In the genomic region with DNA sequence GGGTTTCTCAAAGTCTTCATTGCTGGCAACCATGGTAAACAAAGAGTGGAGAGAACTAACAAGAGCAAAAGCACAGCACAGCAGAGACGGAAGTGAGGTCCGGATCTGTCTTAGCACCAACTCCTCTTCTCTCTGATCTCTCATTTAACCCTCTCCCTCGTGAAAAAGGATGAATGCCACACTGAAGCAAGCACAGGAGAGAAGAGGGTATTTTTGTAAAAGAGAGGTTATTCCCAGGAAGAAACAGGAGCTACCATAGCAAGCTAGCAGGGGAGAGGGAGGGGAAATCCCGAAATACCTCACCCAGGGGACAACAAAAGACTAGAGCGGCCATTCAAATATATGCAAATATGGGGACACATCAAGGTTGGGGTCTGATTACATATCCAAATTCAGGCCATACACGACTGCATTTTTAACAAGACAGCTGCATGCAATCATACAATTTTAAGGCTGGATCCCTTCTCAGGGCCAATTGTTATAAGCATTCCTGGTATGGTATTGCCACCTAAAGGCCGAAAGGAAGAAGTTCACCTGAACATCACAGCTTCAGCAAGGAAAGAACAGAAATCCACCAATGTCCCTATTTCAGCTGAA, we compare ENCODE assay signal across 8 cellular contexts. TPM values are rescaled to one million over a fixed set of nuclear protein-coding genes. Genes with fewer than 3 reads are reported as not detected.
DNase-seq lines count a peak whose midpoint lies in the region; ATAC-seq, FAIRE-seq and TF ChIP-seq lines count a peak whose summit lies in the region.

No MANE protein-coding gene starts in this region.

- peak overlapping the region; percentile 68 for H3K4me3 Mint-ChIP-seq in activated CD4-positive, alpha-beta T cell treated with anti-CD3 and anti-CD28 coated beads for 36 hours
- H3K4me3 Mint-ChIP-seq in MCF 10A (ENCODE audit: unreplicated experiment): no peak overlapping the region

- POLR2A ChIA-PET in activated CD4-positive, alpha-beta T cell treated with anti-CD3 and anti-CD28 coated beads for 36 hours (lab: Charles Lee): interaction anchor here (0.7 to 1.2 kb wide), 7 partner anchors 36 to 406 kb away, joined by 3 to 6 read pairs (median 4); no protein-coding TSS in a partner anchor
- POLR2A ChIA-PET in MCF 10A (lab: Yijun Ruan, JAX) (interaction anchor here (0.6 to 0.7 kb wide), 3 partner anchors 27 to 669 kb away, joined by 3 to 4 read pairs (median 3); no protein-coding TSS in a partner anchor), HepG2 (lab: Yijun Ruan, JAX) (no interaction called here)

- CTCF ChIA-PET in activated CD4-positive, alpha-beta T cell treated with anti-CD3 and anti-CD28 coated beads for 36 hours (lab: Charles Lee): interaction anchor here (0.6 to 6.0 kb wide), 28 partner anchors 13 to 666 kb away, joined by 3 to 53 read pairs (median 4); no protein-coding TSS in a partner anchor
- CTCF ChIA-PET in MCF 10A (lab: Yijun Ruan, JAX): interaction anchor here (0.5 to 5.5 kb wide), 22 partner anchors 9 to 666 kb away, joined by 3 to 42 read pairs (median 4); no protein-coding TSS in a partner anchor
- CTCF ChIA-PET in HepG2 (lab: Yijun Ruan, JAX; ENCODE audit: low intra/inter-chr PET ratio, low total read pairs): interaction anchor here (1.1 kb wide), 1 partner anchor 666 kb away, joined by 4 read pairs; no protein-coding TSS in a partner anchor

- H3K4me1 ChIP-seq in HepG2 (ENCODE audit: insufficient read depth, low read length): no peaks in the 10 kb centered on the region
- H3K4me1 ChIP-seq in uterus: no peaks in the 10 kb centered on the region

- H3K9me3 ChIP-seq in HepG2 (ENCODE audit: low read length) (no peaks in the 10 kb centered on the region), uterus (no peaks in the 10 kb centered on the region)

- peak; percentile 71 for FAIRE-seq in HepG2 (lab: Jason Lieb, UNC)

- 20% methylated on average over 7 of the region's 7 CpGs for WGBS in HepG2 (ENCODE audit: low lambda C conversion rate)

- TF ChIP-seq EP300 in HepG2 (IDR thresholded peaks at IDR 0.05; ENCODE audit: low read depth in 2 of 2, low read length in 2 of 2): no peak
- TF ChIP-seq EP300 in HepG2 (CRISPR knock-in tag; IDR thresholded peaks at IDR 0.05; ENCODE audit: borderline replicate concordance): no peak

- no peaks in the 10 kb centered on the region for H3K79me2 ChIP-seq in HepG2 (ENCODE audit: insufficient read depth, low read length)

- peak; percentile 36 for DNase-seq in activated CD4-positive, alpha-beta T cell treated with anti-CD3 and anti-CD28 coated beads for 36 hours
- no peak for DNase-seq in activated CD4-positive, alpha-beta T cell treated with anti-CD3 and anti-CD28 coated beads, Interleukin-2, amount 50 U/mL, for 48 hours
- DNase-seq in NCI-H82 (lab: John Stamatoyannopoulos, UW): peak; percentile 73
- DNase-seq in MCF 10A (ENCODE audit: unreplicated experiment): peak; percentile 52
- DNase-seq in HepG2 (ENCODE audit: low spot score): peak; percentile 10
- no peak for DNase-seq in uterus

- H3K4me3 ChIP-seq in HepG2 (replicated peaks in 1 of 3; ENCODE audit: insufficient read depth in 1 of 3, low read depth in 2 of 3, low read length in 3 of 3): no peak overlapping the region
- no peak overlapping the region for H3K4me3 ChIP-seq in uterus

- peaks cover 14% of the 10 kb centered on the region for H3K9me3 Mint-ChIP-seq in activated CD4-positive, alpha-beta T cell treated with anti-CD3 and anti-CD28 coated beads for 36 hours (ENCODE audit: low read depth)
- peaks cover 7% of the 10 kb centered on the region for H3K9me3 Mint-ChIP-seq in MCF 10A (ENCODE audit: unreplicated experiment)

- BruUV-seq in MCF 10A (replicated peaks; lab: Mats Ljungman, UMichigan) (no TSS peak), HepG2 (replicated peaks; lab: Mats Ljungman, UMichigan) (no TSS peak)

- peaks cover 75% of the 10 kb centered on the region for H3K4me1 Mint-ChIP-seq in activated CD4-positive, alpha-beta T cell treated with anti-CD3 and anti-CD28 coated beads for 36 hours
- no peaks in the 10 kb centered on the region for H3K4me1 Mint-ChIP-seq in MCF 10A (ENCODE audit: insufficient read depth, unreplicated experiment)

- no peak overlapping the region for H3K27ac ChIP-seq in HepG2 (ENCODE audit: extremely low read length, insufficient read depth, low read length)
- H3K27ac ChIP-seq in uterus: no peak overlapping the region

- no peak overlapping the region for H3K4me2 ChIP-seq in HepG2 (ENCODE audit: low read depth, low read length)

- no peak for TF ChIP-seq POLR2A in HepG2 (IDR thresholded peaks at IDR 0.05; ENCODE audit: insufficient read depth in 1 of 2, low read depth in 2 of 2, low read length in 2 of 2)
- no peak for TF ChIP-seq POLR2A in uterus (IDR thresholded peaks at IDR 0.05)

- peaks cover 35% of the 10 kb centered on the region for H3K36me3 Mint-ChIP-seq in activated CD4-positive, alpha-beta T cell treated with anti-CD3 and anti-CD28 coated beads for 36 hours (ENCODE audit: low read depth)
- H3K36me3 Mint-ChIP-seq in MCF 10A (ENCODE audit: insufficient read depth, unreplicated experiment): no peaks in the 10 kb centered on the region

- intact Hi-C loops in activated CD4-positive, alpha-beta T cell treated with anti-CD3 and anti-CD28 coated beads for 36 hours (cut with DNase I, micrococcal nuclease): loop anchor here (1.0 to 10.0 kb wide), 11 partner anchors 36 to 440 kb away; partner anchors contain the start of genes HTATSF1 (in 1 of the 2) and MAP7D3 (in 1 of the 2)
- intact Hi-C loops in MCF 10A (cut with micrococcal nuclease): loop anchor here (1.0 to 10.0 kb wide), 8 partner anchors 86 to 1070 kb away; partner anchors contain the start of gene HTATSF1
- intact Hi-C loops in HepG2 (cut with micrococcal nuclease; ENCODE audit: unreplicated experiment): loop anchor here (5.0 kb wide), 1 partner anchor 667 kb away; no protein-coding TSS in a partner anchor
- intact Hi-C loops in uterus (cut with DNase I; ENCODE audit: low total_unique reads): no loop called here

- peak overlapping the region; percentile 98 for H3K27ac Mint-ChIP-seq in activated CD4-positive, alpha-beta T cell treated with anti-CD3 and anti-CD28 coated beads for 36 hours
- no peak overlapping the region for H3K27ac Mint-ChIP-seq in MCF 10A (ENCODE audit: low read depth, unreplicated experiment)

- TF ChIP-seq RAD21 in HepG2 (CRISPR knock-in tag; IDR thresholded peaks at IDR 0.05): no peak

- in situ Hi-C loops in HepG2 (cut with HindIII; ENCODE audit: extremely low pct_ligation_motif_present, low pct_unique_long_range_greater_than_20kb): no loop called here

- no peak overlapping the region for H2AFZ ChIP-seq in HepG2 (ENCODE audit: low read length)

- peak; percentile 79 for TF ChIP-seq CTCF in MCF 10A (IDR thresholded peaks at IDR 0.05; ENCODE audit: unreplicated experiment)
- peak; percentile 67 for TF ChIP-seq CTCF in HepG2 (CRISPR knock-in tag; IDR thresholded peaks at IDR 0.05)
- peak; percentile 40 to 53 (median 50) for TF ChIP-seq CTCF in uterus (IDR thresholded peaks at IDR 0.05)

- H3K27me3 Mint-ChIP-seq in activated CD4-positive, alpha-beta T cell treated with anti-CD3 and anti-CD28 coated beads for 36 hours: no peaks in the 10 kb centered on the region
- peaks cover 49% of the 10 kb centered on the region for H3K27me3 Mint-ChIP-seq in MCF 10A (ENCODE audit: insufficient read depth, unreplicated experiment)

- H3K9ac ChIP-seq in HepG2 (ENCODE audit: insufficient read depth, low read depth, low read length): no peak overlapping the region

- no peaks in the 10 kb centered on the region for H3K27me3 ChIP-seq in HepG2 (ENCODE audit: control insufficient read depth in 1 of 2, insufficient read depth in 2 of 2, low read length in 2 of 2)
- no peaks in the 10 kb centered on the region for H3K27me3 ChIP-seq in uterus

- peak; percentile 71 for ATAC-seq in activated CD4-positive, alpha-beta T cell treated with anti-CD3 and anti-CD28 coated beads for 36 hours
- peak; percentile 66 for ATAC-seq in GM19463 (IDR thresholded peaks at IDR 0.05; ENCODE audit: unreplicated experiment)
- ATAC-seq in HG03558 (IDR thresholded peaks at IDR 0.05; ENCODE audit: extremely low read depth, unreplicated experiment): peak; percentile 62
- 0 out of 3 replicates have a peak, but pooled peaks have one; percentile 50 for ATAC-seq in HepG2

- H4K20me1 ChIP-seq in HepG2 (ENCODE audit: insufficient read depth, low read length): no peaks in the 10 kb centered on the region

- H3K36me3 ChIP-seq in HepG2 (replicated peaks in 1 of 2; ENCODE audit: control insufficient read depth in 1 of 2, insufficient read depth in 2 of 2, low read length in 2 of 2) (no peaks in the 10 kb centered on the region), uterus (no peaks in the 10 kb centered on the region)

RNA-seq across cellular contexts. Expression of gene CD40LG, which starts 46.6 kb away (rescaled TPM):
- 100 to 1,000 TPM; 123 to 146 TPM for total RNA-seq in activated CD4-positive, alpha-beta T cell treated with anti-CD3 and anti-CD28 coated beads for 36 hours
- total RNA-seq in MCF 10A (2022): not detected in 2 replicates
- total RNA-seq in HepG2 (2016; rRNA removed; fragmentation: Illumina TruSeq; extraction: Trizol): not detected in 2 replicates
- total RNA-seq in HepG2 (2016; cell fraction: cytosol; rRNA removed; fragmentation: Illumina TruSeq; extraction: Trizol; ENCODE audit: low read depth): not detected in 2 replicates
- not detected in 2 replicates for total RNA-seq in HepG2 (2016; cell fraction: insoluble cytoplasmic fraction; rRNA removed; fragmentation: Illumina TruSeq; extraction: Trizol)
- total RNA-seq in HepG2 (2016; cell fraction: membrane; rRNA removed; fragmentation: Illumina TruSeq; extraction: Trizol): not detected in 2 replicates
- not detected in 2 replicates for total RNA-seq in HepG2 (2016; cell fraction: nucleus; rRNA removed; fragmentation: Illumina TruSeq; extraction: Trizol)
- not detected in 2 replicates for polyA plus RNA-seq in HepG2 (2011; rRNA removed)
- polyA plus RNA-seq in HepG2 (2011; cell fraction: cytosol; rRNA removed): not detected in 2 replicates
- polyA plus RNA-seq in HepG2 (2011; cell fraction: nucleus; rRNA removed): not detected in 2 replicates
- polyA plus RNA-seq in HepG2 (2012): not detected in 2 replicates
- not detected in 2 replicates for polyA plus RNA-seq in HepG2 (2016; cell fraction: cytosol; fragmentation: Illumina TruSeq; extraction: Trizol; ENCODE audit: low read depth)
- polyA plus RNA-seq in HepG2 (2016; cell fraction: insoluble cytoplasmic fraction; fragmentation: Illumina TruSeq; extraction: Trizol; ENCODE audit: low read depth): not detected in 2 replicates
- polyA plus RNA-seq in HepG2 (2016; cell fraction: membrane; fragmentation: Illumina TruSeq; extraction: Trizol; ENCODE audit: low read depth): not detected in 2 replicates
- not detected in 2 replicates for polyA plus RNA-seq in HepG2 (2016; cell fraction: nucleus; fragmentation: Illumina TruSeq; extraction: Trizol; ENCODE audit: insufficient read depth, low read depth)
- not detected in 2 replicates for polyA minus RNA-seq in HepG2 (2011; rRNA and poly(A)+ RNA removed; ENCODE audit: low replicate concordance)
- not detected in 2 replicates for polyA minus RNA-seq in HepG2 (2011; cell fraction: cytosol; rRNA and poly(A)+ RNA removed)
- not detected in 2 replicates for polyA minus RNA-seq in HepG2 (2011; cell fraction: nucleus; rRNA and poly(A)+ RNA removed)
- total RNA-seq in uterus: under 1 TPM in 1 of 4 donors, not detected in 3; 0.21 TPM

Comparison
In these comparisons a context has a peak if more than half of its experiments do, and no peak if none do; other contexts are left out.
1. DNase-seq: peak in activated CD4-positive, alpha-beta T cell treated with anti-CD3 and anti-CD28 coated beads for 36 hours (single experiment), NCI-H82 (single experiment), MCF 10A (single experiment) and HepG2 (single experiment); none in activated CD4-positive, alpha-beta T cell treated with anti-CD3 and anti-CD28 coated beads, Interleukin-2, amount 50 U/mL, for 48 hours (0 of 2) and uterus (0 of 2).
2. RNA of gene CD40LG, which starts 46.6 kb away (total RNA-seq): 123 to 146 TPM in activated CD4-positive, alpha-beta T cell treated with anti-CD3 and anti-CD28 coated beads for 36 hours; not detected in MCF 10A, not detected in HepG2 and 0.21 TPM in uterus; every median in the first group is over 100 times any median in the second.
3. Peak in every context shown above with its lines, with median percentiles within 50 percentile points of each other: ATAC-seq and CTCF ChIP-seq.